In the genomic region with DNA sequence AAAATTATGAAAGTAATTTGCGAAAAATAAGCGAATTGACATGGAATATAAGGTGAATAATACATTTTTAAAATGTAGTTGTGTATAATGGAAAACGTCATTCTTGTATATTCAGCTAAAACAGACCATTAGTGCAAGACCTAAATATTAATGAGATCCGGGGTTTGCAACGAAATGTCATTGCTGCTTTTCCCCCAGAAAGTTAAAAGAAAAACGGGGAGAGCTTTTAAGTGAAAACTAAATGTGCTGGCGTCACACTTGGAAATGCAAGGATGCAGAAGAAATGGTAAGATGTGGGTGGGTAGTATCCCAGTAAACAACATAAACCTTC, we compare ENCODE assay signal across 8 cellular contexts. TPM values are rescaled to one million over a fixed set of nuclear protein-coding genes. Genes with fewer than 3 reads are reported as not detected.
DNase-seq lines count a peak whose midpoint lies in the region; ATAC-seq and TF ChIP-seq lines count a peak whose summit lies in the region.

No MANE protein-coding gene starts in this region.

- H3K4me3 ChIP-seq in GM23338 (peak overlapping the region; percentile 94), foreskin fibroblast (ENCODE audit: low read depth in 1 of 2, low read length in 2 of 2) (peak overlapping the region; percentile 78 to 79), skeletal muscle cell (ENCODE audit: low read depth, low read length) (peak overlapping the region; percentile 72)

- no peaks in the 10 kb centered on the region for H3K27me3 ChIP-seq in GM23338 (ENCODE audit: insufficient read depth)

- H3K36me3 ChIP-seq in GM23338 (ENCODE audit: insufficient read depth) = no peaks in the 10 kb centered on the region

- peaks cover 42% of the 10 kb centered on the region for H3K79me2 ChIP-seq in GM23338 (replicated peaks; ENCODE audit: insufficient read depth)

- peaks cover 9% of the 10 kb centered on the region; the same call in 1 of the 2 replicates for H4K20me1 ChIP-seq in GM23338 (replicated peaks; ENCODE audit: insufficient read depth)

- ATAC-seq in GM23338 = no peak
- ATAC-seq in GM18498 (IDR thresholded peaks at IDR 0.05; ENCODE audit: unreplicated experiment) = no peak

- H3K9me3 Mint-ChIP-seq in GM23338 = no peaks in the 10 kb centered on the region

- H3K4me2 ChIP-seq in GM23338 = peak overlapping the region; percentile 91

- peaks cover 7% of the 10 kb centered on the region; the same call in 1 of the 3 replicates for H3K4me1 Mint-ChIP-seq in GM23338

- H3K9me2 ChIP-seq in GM23338 (ENCODE audit: insufficient read depth) = no peaks in the 10 kb centered on the region

- peak overlapping the region; percentile 90 for H3K4me3 Mint-ChIP-seq in GM23338

- H2AFZ ChIP-seq in GM23338 = peak overlapping the region; percentile 91

- H3K36me3 Mint-ChIP-seq in GM23338 (ENCODE audit: low read depth) = no peaks in the 10 kb centered on the region

- H3K27me3 Mint-ChIP-seq in GM23338 (ENCODE audit: insufficient read depth, low read depth, poor library complexity) = no peaks in the 10 kb centered on the region

- H3K27ac Mint-ChIP-seq in GM23338 = no peak overlapping the region

- H3K4me1 ChIP-seq in GM23338 (ENCODE audit: insufficient read depth) = peaks cover 12% of the 10 kb centered on the region

- DNase-seq in GM23338 (ENCODE audit: low spot score) (no peak), foreskin fibroblast (no peak), skeletal muscle cell (ENCODE audit: low read depth) (no peak), islet precursor cell (no peak), NCI-H510A treated with DMSO at 0.1 percent for 48 hours (lab: John Stamatoyannopoulos, UW) (no peak)
- no peak for DNase-seq in stimulated activated CD4-positive, alpha-beta T cell treated with anti-CD3 and anti-CD28 coated beads, Interleukin-4, amount 100 ng/mL, for 1 hour

- TF ChIP-seq CTCF in GM23338 (conservative IDR thresholded peaks at IDR 0.05; ENCODE audit: low read depth in 2 of 2) = no peak
- TF ChIP-seq CTCF in VCaP (conservative IDR thresholded peaks at IDR 0.05) = no peak
- TF ChIP-seq CTCF in foreskin fibroblast (IDR thresholded peaks at IDR 0.05; ENCODE audit: low read depth, low read length) = no peak

- 0 out of 2 replicates have a peak, but pooled peaks cover 2% of the 10 kb centered on the region for H3F3A ChIP-seq in GM23338 (replicated peaks; ENCODE audit: low read depth)

- H3K27ac ChIP-seq in GM23338 (ENCODE audit: low read depth) = no peak overlapping the region
- H3K27ac ChIP-seq in VCaP = peak overlapping the region; percentile 67

TF ChIP-seq in GM23338, 12 proteins besides CTCF, POLR2A, EP300 and RAD21 (continues in another document):
- no peak for TF ChIP-seq JUNB (IDR thresholded peaks at IDR 0.05; ENCODE audit: unreplicated experiment)
- TF ChIP-seq POLR2AphosphoS5 (IDR thresholded peaks at IDR 0.05; ENCODE audit: low read depth) = no peak
- TF ChIP-seq ETS1 (IDR thresholded peaks at IDR 0.05) = no peak
- TF ChIP-seq ZNF462 (CRISPR knock-in tag; IDR thresholded peaks at IDR 0.05) = no peak
- no peak for TF ChIP-seq EZH2 (IDR thresholded peaks at IDR 0.05; ENCODE audit: low read depth, unreplicated experiment)
- no peak for TF ChIP-seq EZH2phosphoT487 (IDR thresholded peaks at IDR 0.05; ENCODE audit: unreplicated experiment)
- no peak for TF ChIP-seq ZNF114 (CRISPR knock-in tag; IDR thresholded peaks at IDR 0.05)
- no peak for TF ChIP-seq STAT1 (IDR thresholded peaks at IDR 0.05; ENCODE audit: unreplicated experiment)
- no peak for TF ChIP-seq CREB1 (CRISPR knock-in tag; IDR thresholded peaks at IDR 0.05; ENCODE audit: low read depth)
- no peak for TF ChIP-seq ZNF331 (CRISPR knock-in tag; IDR thresholded peaks at IDR 0.05; ENCODE audit: low read depth)
- no peak for TF ChIP-seq NANOG (IDR thresholded peaks at IDR 0.05; ENCODE audit: borderline replicate concordance)

RNA-seq across cellular contexts. Expression of gene SGO2, which starts 0.5 kb away (rescaled TPM):
- 32.6 and 40.4 TPM in 2 replicates for total RNA-seq in GM23338 (2014; rRNA removed; shearing (Covaris generic))
- 36.5 and 47.7 TPM in 2 replicates for polyA plus RNA-seq in GM23338 (2016; fragmentation: Nextera tagmentation; extraction: Ambion mirVana)

RNA-seq across cellular contexts. Expression of gene KCTD18, which starts 15.6 kb away (rescaled TPM):
- 2.0 and 4.7 TPM in 2 replicates for total RNA-seq in GM23338 (2014; rRNA removed; shearing (Covaris generic))
- 2.0 and 3.3 TPM in 2 replicates for polyA plus RNA-seq in GM23338 (2016; fragmentation: Nextera tagmentation; extraction: Ambion mirVana)
